In genomic region chr7:22052221-22052639, GRCh38 we compare ENCODE assay signal across 17 cellular contexts.
DNase-seq lines count a peak whose midpoint lies in the region; ATAC-seq, FAIRE-seq and TF ChIP-seq lines count a peak whose summit lies in the region.
"Had no signal": no experiment of that assay in that cellular context is flagged by ENCODE, and none has a peak within 500 bp of the region (broad histone marks: within the 10 kb centered on the region; RNA-seq: fewer than 3 reads in every experiment).

No MANE protein-coding gene starts in this region.

- no peak overlapping the region for H3K4me3 Mint-ChIP-seq in astrocyte (ENCODE audit: unreplicated experiment)

- no peaks in the 10 kb centered on the region for H3K27me3 ChIP-seq in astrocyte (ENCODE audit: insufficient read depth, low read length)
- H3K27me3 ChIP-seq in kidney epithelial cell (ENCODE audit: control insufficient read depth, insufficient read depth, low read length) = no peaks in the 10 kb centered on the region
- H3K27me3 ChIP-seq in upper lobe of left lung = no peaks in the 10 kb centered on the region
- peaks cover 0 to 7% (median 0%) of the 10 kb centered on the region in 3 donors for H3K27me3 ChIP-seq in psoas muscle (ENCODE audit: insufficient read depth in 3 of 3, low read length in 2 of 3)

- ATAC-seq in upper lobe of left lung (ENCODE audit: low FRiP score in 2 of 2) (no peak), psoas muscle (no peak), HG03520 (IDR thresholded peaks at IDR 0.05; ENCODE audit: unreplicated experiment) (no peak), GM18870 (IDR thresholded peaks at IDR 0.05; ENCODE audit: unreplicated experiment) (no peak)

- no peaks in the 10 kb centered on the region for H3K4me1 Mint-ChIP-seq in astrocyte (ENCODE audit: low read depth, unreplicated experiment)

- no peak overlapping the region for H3K4me3 ChIP-seq in astrocyte (ENCODE audit: insufficient read depth, low read depth, low read length)
- H3K4me3 ChIP-seq in kidney epithelial cell (ENCODE audit: low read depth, low read length) = no peak overlapping the region
- H3K4me3 ChIP-seq in upper lobe of left lung = no peak overlapping the region
- no peak overlapping the region for H3K4me3 ChIP-seq in psoas muscle
- H3K4me3 ChIP-seq: left ventricle myocardium inferior had no signal

- no peak overlapping the region for H3K27ac ChIP-seq in astrocyte (ENCODE audit: low read depth, low read length)
- no peak overlapping the region for H3K27ac ChIP-seq in upper lobe of left lung
- H3K27ac ChIP-seq in psoas muscle = no peak overlapping the region
- H3K27ac ChIP-seq: HL-60, left ventricle myocardium inferior, WERI-Rb-1 had no signal

- no peaks in the 10 kb centered on the region for H3K9me3 ChIP-seq in astrocyte (ENCODE audit: insufficient read depth, low read depth, low read length)
- no peaks in the 10 kb centered on the region for H3K9me3 ChIP-seq in upper lobe of left lung
- H3K9me3 ChIP-seq in psoas muscle = no peaks in the 10 kb centered on the region
- H3K9me3 ChIP-seq: left ventricle myocardium inferior had no signal

- DNase-seq in Caki2 (ENCODE audit: low read depth) (peak; percentile 26), NCI-H1417 (lab: John Stamatoyannopoulos, UW) (peak in 2 of 3 experiments; percentile 74 to 92), astrocyte (ENCODE audit: low read depth) (no peak), kidney epithelial cell (ENCODE audit: low read depth) (peak; percentile 38), upper lobe of left lung (no peak), psoas muscle (no peak)
- DNase-seq: activated effector memory CD4-positive, alpha-beta T cell treated with Interleukin-2 at 50 U/mL for 16 hours; dermis blood vessel endothelial cell; KBM-7; left ventricle myocardium inferior; NCI-H1105 treated with DMSO at 0.1 percent for 48 hours; NCI-H524; WERI-Rb-1 had no signal

- H3K9me3 Mint-ChIP-seq in astrocyte (ENCODE audit: unreplicated experiment) = no peaks in the 10 kb centered on the region

- TF ChIP-seq POLR2A in upper lobe of left lung (IDR thresholded peaks at IDR 0.05) = no peak

- intact Hi-C loops in psoas muscle (cut with DNase I) = no loop called here

- no peaks in the 10 kb centered on the region for H3K36me3 ChIP-seq in astrocyte (ENCODE audit: insufficient read depth, low read length)
- no peaks in the 10 kb centered on the region for H3K36me3 ChIP-seq in kidney epithelial cell (ENCODE audit: control insufficient read depth, insufficient read depth, low read length)
- no peaks in the 10 kb centered on the region for H3K36me3 ChIP-seq in upper lobe of left lung
- no peaks in the 10 kb centered on the region for H3K36me3 ChIP-seq in psoas muscle (ENCODE audit: insufficient read depth in 1 of 2, low read depth in 1 of 2)
- H3K36me3 ChIP-seq: left ventricle myocardium inferior, WERI-Rb-1 had no signal

- TF ChIP-seq CTCF in astrocyte (IDR thresholded peaks at IDR 0.05; ENCODE audit: insufficient read depth, low read depth, low read length) (no peak), kidney epithelial cell (IDR thresholded peaks at IDR 0.05; ENCODE audit: insufficient read depth, low read length, poor library complexity, severe bottlenecking) (no peak), upper lobe of left lung (IDR thresholded peaks at IDR 0.05) (no peak), psoas muscle (IDR thresholded peaks at IDR 0.05) (no peak)

- no peak for TF ChIP-seq EP300 in upper lobe of left lung (IDR thresholded peaks at IDR 0.05)

- H3K4me1 ChIP-seq in astrocyte (ENCODE audit: insufficient read depth, low read length) (no peaks in the 10 kb centered on the region), upper lobe of left lung (no peaks in the 10 kb centered on the region), psoas muscle (no peaks in the 10 kb centered on the region)
- H3K4me1 ChIP-seq: left ventricle myocardium inferior had no signal

- in situ Hi-C loops in Caki2 (cut with HindIII; ENCODE audit: low pct_unique_long_range_greater_than_20kb, low sequenced_read_pairs) = no loop called here

- no peak overlapping the region for H3K9ac ChIP-seq in astrocyte (ENCODE audit: low read length)

- H3K4me2 ChIP-seq in astrocyte (ENCODE audit: low read length) = peak overlapping the region; percentile 32

- no peak overlapping the region for H3K27ac Mint-ChIP-seq in astrocyte (ENCODE audit: unreplicated experiment)

- no peak for FAIRE-seq in astrocyte (lab: Jason Lieb, UNC)
- FAIRE-seq: RCC 7860 had no signal

- WGBS in upper lobe of left lung, 2 donors = 67% methylated on average over 9 of the region's 9 CpGs
- WGBS in psoas muscle, 3 donors = 24 to 33% (median 31%) methylated on average over 9 of the region's 9 CpGs

- H3K36me3 Mint-ChIP-seq in astrocyte (ENCODE audit: low read depth, unreplicated experiment) = no peaks in the 10 kb centered on the region

- H3K79me2 ChIP-seq in astrocyte (ENCODE audit: insufficient read depth, low read length) = no peaks in the 10 kb centered on the region

- H4K20me1 ChIP-seq in astrocyte (ENCODE audit: insufficient read depth, low read length) = no peaks in the 10 kb centered on the region

- peak overlapping the region; percentile 52 for H2AFZ ChIP-seq in astrocyte (ENCODE audit: low read depth, low read length)

- peaks cover 5% of the 10 kb centered on the region for H3K27me3 Mint-ChIP-seq in astrocyte (ENCODE audit: low read depth, unreplicated experiment)

Comparison
In these comparisons a context has a peak if more than half of its experiments do, and no peak if none do; other contexts are left out.
1. DNase-seq: peak in Caki2 (single experiment), NCI-H1417 (2 of 3) and kidney epithelial cell (single experiment); none in astrocyte (single experiment), upper lobe of left lung (0 of 2) and psoas muscle (0 of 2).